Comparison of ENCODE assay signal across 14 cellular contexts in genomic region chr17:82120148-82120547, GRCh38. TPM values are rescaled to one million over a fixed set of nuclear protein-coding genes. Genes with fewer than 3 reads are reported as not detected.
A peak's percentile ranks its signal among the peaks of the same experiment; 100 is the strongest.
DNase-seq lines count a peak whose midpoint lies in the region; FAIRE-seq and TF ChIP-seq lines count a peak whose summit lies in the region.
"Had no signal": no experiment of that assay in that cellular context is flagged by ENCODE, and none has a peak within 500 bp of the region (broad histone marks: within the 10 kb centered on the region; RNA-seq: fewer than 3 reads in every experiment).

No MANE protein-coding gene starts in this region.

- TF ChIP-seq RAD21 in SK-N-SH (IDR thresholded peaks at IDR 0.05; ENCODE audit: low read length), result no peak

- H3K27ac Mint-ChIP-seq in activated CD4-positive, alpha-beta memory T cell treated with anti-CD3 and anti-CD28 coated beads for 36 hours, result no peak overlapping the region
- no peak overlapping the region for H3K27ac Mint-ChIP-seq in activated CD4-positive, alpha-beta memory T cell treated with anti-CD3 and anti-CD28 coated beads, Interleukin-2, amount 10 ng/mL, durations not matched to agents 7 days and 5 days
- H3K27ac Mint-ChIP-seq: activated B cell treated with CpG ODN at 0.5 μM for 24 hours had no signal

- intact Hi-C loops in activated CD4-positive, alpha-beta memory T cell treated with anti-CD3 and anti-CD28 coated beads for 36 hours (cut with micrococcal nuclease), result no loop called here

- CTCF ChIA-PET in activated CD4-positive, alpha-beta memory T cell treated with anti-CD3 and anti-CD28 coated beads for 36 hours (lab: Charles Lee), result interaction anchor here (0.9 kb wide), 1 partner anchor 305 kb away, joined by 4 read pairs; no protein-coding TSS in a partner anchor
- CTCF ChIA-PET in activated CD4-positive, alpha-beta memory T cell treated with anti-CD3 and anti-CD28 coated beads, Interleukin-2, amount 10 ng/mL, durations not matched to agents 7 days and 5 days (lab: Charles Lee), result interaction anchor here (1.4 to 1.7 kb wide), 2 partner anchors 14 to 89 kb away, joined by 3 to 5 read pairs; no protein-coding TSS in a partner anchor
- CTCF ChIA-PET in SK-N-SH (lab: Yijun Ruan, JAX), result interaction anchor here (0.6 to 0.8 kb wide), 2 partner anchors 90 to 193 kb away, joined by 3 to 6 read pairs; no protein-coding TSS in a partner anchor

- H3F3A ChIP-seq in SK-N-SH (replicated peaks; ENCODE audit: insufficient read depth) (no peaks in the 10 kb centered on the region), smooth muscle cell (ENCODE audit: low read depth) (peaks cover 16% of the 10 kb centered on the region)

- H3K9me3 Mint-ChIP-seq in activated CD4-positive, alpha-beta memory T cell treated with anti-CD3 and anti-CD28 coated beads for 36 hours, result no peaks in the 10 kb centered on the region
- H3K9me3 Mint-ChIP-seq in activated CD4-positive, alpha-beta memory T cell treated with anti-CD3 and anti-CD28 coated beads, Interleukin-2, amount 10 ng/mL, durations not matched to agents 7 days and 5 days, result no peaks in the 10 kb centered on the region
- H3K9me3 Mint-ChIP-seq: activated B cell treated with CpG ODN at 0.5 μM for 24 hours had no signal

- H3K23ac ChIP-seq in mesendoderm (ENCODE audit: low read length), result no peak overlapping the region

- TF ChIP-seq EP300 in SK-N-SH (IDR thresholded peaks at IDR 0.05; ENCODE audit: borderline replicate concordance in 1 of 2, low read depth in 1 of 2, low read length in 1 of 2), result no peak

- H3K36me3 Mint-ChIP-seq in activated CD4-positive, alpha-beta memory T cell treated with anti-CD3 and anti-CD28 coated beads for 36 hours, result peaks cover 2% of the 10 kb centered on the region
- no peaks in the 10 kb centered on the region for H3K36me3 Mint-ChIP-seq in activated CD4-positive, alpha-beta memory T cell treated with anti-CD3 and anti-CD28 coated beads, Interleukin-2, amount 10 ng/mL, durations not matched to agents 7 days and 5 days (ENCODE audit: low read depth)

- H3K9ac ChIP-seq in SK-N-SH (no peak overlapping the region), smooth muscle cell (ENCODE audit: low read depth) (no peak overlapping the region), mesendoderm (ENCODE audit: low read length) (no peak overlapping the region)

- FAIRE-seq in bronchial epithelial cell (lab: Jason Lieb, UNC), result no peak
- FAIRE-seq: GM18507 had no signal

- H3K79me2 ChIP-seq in SK-N-SH (ENCODE audit: insufficient read depth), result 0 out of 2 replicates have a peak, but pooled peaks cover 3% of the 10 kb centered on the region
- no peaks in the 10 kb centered on the region for H3K79me2 ChIP-seq in smooth muscle cell (ENCODE audit: low read depth)
- no peaks in the 10 kb centered on the region for H3K79me2 ChIP-seq in mesendoderm (ENCODE audit: control insufficient read depth, insufficient read depth, low read length)

- no peak overlapping the region for H3K4me3 ChIP-seq in SK-N-SH (ENCODE audit: low read depth in 2 of 2, low read length in 1 of 2)
- H3K4me3 ChIP-seq in bronchial epithelial cell (ENCODE audit: low read depth, low read length), result no peak overlapping the region
- no peak overlapping the region for H3K4me3 ChIP-seq in smooth muscle cell
- H3K4me3 ChIP-seq in mesendoderm (ENCODE audit: low read length), result no peak overlapping the region
- H3K4me3 ChIP-seq: ascending aorta, thoracic aorta had no signal

- no peak overlapping the region for H2BK120ac ChIP-seq in mesendoderm (ENCODE audit: low read depth, low read length)

- no peak overlapping the region for H4K8ac ChIP-seq in mesendoderm (ENCODE audit: low read depth, low read length)

- H3K4me3 Mint-ChIP-seq in activated CD4-positive, alpha-beta memory T cell treated with anti-CD3 and anti-CD28 coated beads for 36 hours, result no peak overlapping the region
- H3K4me3 Mint-ChIP-seq in activated CD4-positive, alpha-beta memory T cell treated with anti-CD3 and anti-CD28 coated beads, Interleukin-2, amount 10 ng/mL, durations not matched to agents 7 days and 5 days, result no peak overlapping the region
- H3K4me3 Mint-ChIP-seq: activated B cell treated with CpG ODN at 0.5 μM for 24 hours had no signal

- no peaks in the 10 kb centered on the region for H3K9me2 ChIP-seq in SK-N-SH

- no peak overlapping the region for H2AK5ac ChIP-seq in mesendoderm (ENCODE audit: low read length)

- H3K4me1 Mint-ChIP-seq in activated CD4-positive, alpha-beta memory T cell treated with anti-CD3 and anti-CD28 coated beads for 36 hours (ENCODE audit: low read depth), result peaks cover 26% of the 10 kb centered on the region
- peaks cover 7% of the 10 kb centered on the region for H3K4me1 Mint-ChIP-seq in activated CD4-positive, alpha-beta memory T cell treated with anti-CD3 and anti-CD28 coated beads, Interleukin-2, amount 10 ng/mL, durations not matched to agents 7 days and 5 days
- H3K4me1 Mint-ChIP-seq: activated B cell treated with CpG ODN at 0.5 μM for 24 hours had no signal

- H3K36me3 ChIP-seq in SK-N-SH (replicated peaks in 1 of 2; ENCODE audit: control insufficient read depth in 1 of 2, insufficient read depth in 2 of 2, low read length in 1 of 2), result peaks cover 10 to 19% of the 10 kb centered on the region in 2 experiments
- H3K36me3 ChIP-seq in bronchial epithelial cell (ENCODE audit: control insufficient read depth, insufficient read depth, low read length), result peaks cover 2% of the 10 kb centered on the region
- H3K36me3 ChIP-seq in smooth muscle cell (ENCODE audit: low read depth), result no peaks in the 10 kb centered on the region
- no peaks in the 10 kb centered on the region for H3K36me3 ChIP-seq in mesendoderm (ENCODE audit: control insufficient read depth, insufficient read depth, low read length)
- H3K36me3 ChIP-seq: ascending aorta had no signal

- peak; percentile 35 for DNase-seq in activated CD4-positive, alpha-beta memory T cell treated with anti-CD3 and anti-CD28 coated beads for 36 hours
- DNase-seq in activated CD4-positive, alpha-beta memory T cell treated with anti-CD3 and anti-CD28 coated beads, Interleukin-2, amount 10 ng/mL, durations not matched to agents 7 days and 5 days, result no peak
- DNase-seq in SK-N-SH (no peak), bronchial epithelial cell (ENCODE audit: low read depth) (peak; percentile 27), smooth muscle cell (lab: John Stamatoyannopoulos, UW; ENCODE audit: unreplicated experiment) (no peak), T-helper 9 cell (no peak), NCI-H226 (no peak), mesendoderm (no peak)
- DNase-seq: activated B cell treated with CpG ODN at 0.5 μM for 24 hours, NCI-H446, retina had no signal

- H3K56ac ChIP-seq in mesendoderm (ENCODE audit: low read length), result no peak overlapping the region

- H2AFZ ChIP-seq in SK-N-SH (ENCODE audit: low read depth), result no peak overlapping the region
- no peak overlapping the region for H2AFZ ChIP-seq in smooth muscle cell (ENCODE audit: low read depth)

- no peaks in the 10 kb centered on the region for H3K79me1 ChIP-seq in mesendoderm (ENCODE audit: low read length)

- H3K27me3 ChIP-seq in SK-N-SH (ENCODE audit: insufficient read depth) (no peaks in the 10 kb centered on the region), bronchial epithelial cell (ENCODE audit: control insufficient read depth, insufficient read depth, low read length) (no peaks in the 10 kb centered on the region), smooth muscle cell (ENCODE audit: low read depth) (no peaks in the 10 kb centered on the region), mesendoderm (ENCODE audit: insufficient read depth, low read length, poor library complexity) (no peaks in the 10 kb centered on the region)
- H3K27me3 ChIP-seq: ascending aorta had no signal

- H3K9me3 ChIP-seq in SK-N-SH, result no peaks in the 10 kb centered on the region
- H3K9me3 ChIP-seq in smooth muscle cell (replicated peaks; ENCODE audit: low read depth), result no peaks in the 10 kb centered on the region
- H3K9me3 ChIP-seq: ascending aorta, thoracic aorta had no signal

- no peaks in the 10 kb centered on the region for H3K27me3 Mint-ChIP-seq in activated CD4-positive, alpha-beta memory T cell treated with anti-CD3 and anti-CD28 coated beads for 36 hours
- H3K27me3 Mint-ChIP-seq in activated CD4-positive, alpha-beta memory T cell treated with anti-CD3 and anti-CD28 coated beads, Interleukin-2, amount 10 ng/mL, durations not matched to agents 7 days and 5 days, result no peaks in the 10 kb centered on the region
- H3K27me3 Mint-ChIP-seq: activated B cell treated with CpG ODN at 0.5 μM for 24 hours had no signal

- POLR2A ChIA-PET in activated CD4-positive, alpha-beta memory T cell treated with anti-CD3 and anti-CD28 coated beads for 36 hours (lab: Charles Lee), result interaction anchor here (0.7 kb wide), 1 partner anchor 13 kb away, joined by 4 read pairs; no protein-coding TSS in a partner anchor
- POLR2A ChIA-PET in activated CD4-positive, alpha-beta memory T cell treated with anti-CD3 and anti-CD28 coated beads, Interleukin-2, amount 10 ng/mL, durations not matched to agents 7 days and 5 days (lab: Charles Lee), result interaction anchor here (1.3 kb wide), 1 partner anchor 22 kb away, joined by 4 read pairs; no protein-coding TSS in a partner anchor
- POLR2A ChIA-PET in SK-N-SH (lab: Yijun Ruan, JAX), result no interaction called here

- H4K20me1 ChIP-seq in SK-N-SH (ENCODE audit: insufficient read depth), result no peaks in the 10 kb centered on the region
- H4K20me1 ChIP-seq in smooth muscle cell (ENCODE audit: low read depth), result peaks cover 28% of the 10 kb centered on the region

- no peak for TF ChIP-seq CTCF in SK-N-SH (IDR thresholded peaks at IDR 0.05)
- TF ChIP-seq CTCF in bronchial epithelial cell (IDR thresholded peaks at IDR 0.05; ENCODE audit: insufficient read depth, low read length, severe bottlenecking), result no peak
- no peak for TF ChIP-seq CTCF in smooth muscle cell (IDR thresholded peaks at IDR 0.05; ENCODE audit: borderline replicate concordance, insufficient read depth, poor library complexity, severe bottlenecking)

- no peak overlapping the region for H4K5ac ChIP-seq in mesendoderm (ENCODE audit: low read length)

- H3K18ac ChIP-seq in mesendoderm (ENCODE audit: low read length), result no peak overlapping the region

- whole genome bisulfite sequencing in SK-N-SH (ENCODE audit: low lambda C conversion rate), result 83% methylated on average over 12 of the region's 12 CpGs
- WGBS in smooth muscle cell (ENCODE audit: low lambda C conversion rate), result 59% methylated on average over 12 of the region's 12 CpGs
- WGBS in mesendoderm (ENCODE audit: extremely low coverage, insufficient coverage, low lambda C conversion rate), result no CpG with 5 or more reads among the region's 12 CpGs

- H3K4me2 ChIP-seq in SK-N-SH, result no peak overlapping the region
- peak overlapping the region; percentile 59 for H3K4me2 ChIP-seq in smooth muscle cell
- no peak overlapping the region for H3K4me2 ChIP-seq in mesendoderm (ENCODE audit: low read length)

- no peak overlapping the region for H2BK15ac ChIP-seq in mesendoderm (replicated peaks; ENCODE audit: low read depth)

- H2BK5ac ChIP-seq in mesendoderm (ENCODE audit: low read length), result no peak overlapping the region

- H3K4me1 ChIP-seq in SK-N-SH (ENCODE audit: control insufficient read depth in 1 of 2, insufficient read depth in 2 of 2, low read depth in 1 of 2, low read length in 1 of 2), result peaks cover 0 to 7% of the 10 kb centered on the region in 2 experiments; a peak in 1 of 4 replicates
- H3K4me1 ChIP-seq in smooth muscle cell (ENCODE audit: low read depth), result peaks cover 15% of the 10 kb centered on the region
- peaks cover 13% of the 10 kb centered on the region for H3K4me1 ChIP-seq in mesendoderm (ENCODE audit: control insufficient read depth, low read depth, low read length)
- H3K4me1 ChIP-seq: ascending aorta had no signal

- H3K27ac ChIP-seq in SK-N-SH (ENCODE audit: low read depth in 2 of 2, low read length in 1 of 2) (no peak overlapping the region), smooth muscle cell (ENCODE audit: low read depth) (peak overlapping the region; percentile 72), mesendoderm (ENCODE audit: low read depth, low read length) (no peak overlapping the region)
- H3K27ac ChIP-seq: ascending aorta, thoracic aorta had no signal

- no peak overlapping the region for H3K4ac ChIP-seq in mesendoderm (ENCODE audit: low read depth, low read length)

RNA-seq across cellular contexts. Expression of gene FASN, which starts 22.1 kb away (rescaled TPM):
- total RNA-seq in activated CD4-positive, alpha-beta memory T cell treated with anti-CD3 and anti-CD28 coated beads for 36 hours, result 100 to 1,000 TPM; 209 to 212 TPM
- 100 to 1,000 TPM; 181 to 191 TPM for total RNA-seq in activated CD4-positive, alpha-beta memory T cell treated with anti-CD3 and anti-CD28 coated beads, Interleukin-2, amount 10 ng/mL, durations not matched to agents 7 days and 5 days
- 28.1 and 55.1 TPM in 2 replicates for polyA plus RNA-seq in SK-N-SH (2012; rRNA removed)
- 15.2 and 34.0 TPM in 2 replicates for polyA plus RNA-seq in SK-N-SH (2012; cell fraction: cytosol; rRNA removed)
- polyA plus RNA-seq in SK-N-SH (2012; cell fraction: nucleus; rRNA removed), result 174 and 219 TPM in 2 replicates
- total RNA-seq in bronchial epithelial cell, result 37.1 and 38.5 TPM in 2 replicates
- total RNA-seq in smooth muscle cell, result 46.6 and 49.4 TPM in 2 replicates
- polyA plus RNA-seq in smooth muscle cell, result 48.4 and 49.3 TPM in 2 replicates
- polyA plus RNA-seq in mesendoderm (2013, experiment 1 of 2), result 182 TPM
- 181 TPM for polyA plus RNA-seq in mesendoderm (2013, experiment 2 of 2)

RNA-seq across cellular contexts. Expression of gene DUS1L, which starts 54.5 kb away (rescaled TPM):
- total RNA-seq in activated CD4-positive, alpha-beta memory T cell treated with anti-CD3 and anti-CD28 coated beads for 36 hours, result 100 to 1,000 TPM; 118 to 131 TPM
- 10 to 100 TPM; 98.8 to 99.3 TPM for total RNA-seq in activated CD4-positive, alpha-beta memory T cell treated with anti-CD3 and anti-CD28 coated beads, Interleukin-2, amount 10 ng/mL, durations not matched to agents 7 days and 5 days
- polyA plus RNA-seq in SK-N-SH (2012; rRNA removed), result 144 and 163 TPM in 2 replicates
- polyA plus RNA-seq in SK-N-SH (2012; cell fraction: cytosol; rRNA removed), result 57.9 and 78.7 TPM in 2 replicates
- 1,198 and 1,537 TPM in 2 replicates for polyA plus RNA-seq in SK-N-SH (2012; cell fraction: nucleus; rRNA removed)
- 122 and 125 TPM in 2 replicates for total RNA-seq in bronchial epithelial cell
- 30.7 and 49.4 TPM in 2 replicates for total RNA-seq in smooth muscle cell
- polyA plus RNA-seq in smooth muscle cell, result 125 and 141 TPM in 2 replicates
- 35.4 TPM for polyA plus RNA-seq in mesendoderm (2013, experiment 1 of 2)
- polyA plus RNA-seq in mesendoderm (2013, experiment 2 of 2), result 32.5 TPM

Comparison
In these comparisons a context has a peak if more than half of its experiments do, and no peak if none do; other contexts are left out.
1. DNase-seq: peak in activated CD4-positive, alpha-beta memory T cell treated with anti-CD3 and anti-CD28 coated beads for 36 hours (single experiment) and bronchial epithelial cell (single experiment); none in activated CD4-positive, alpha-beta memory T cell treated with anti-CD3 and anti-CD28 coated beads, Interleukin-2, amount 10 ng/mL, durations not matched to agents 7 days and 5 days (single experiment), SK-N-SH (single experiment), smooth muscle cell (single experiment), T-helper 9 cell (single experiment), NCI-H226 (single experiment) and mesendoderm (single experiment).